8 cellular contexts compared by ENCODE assay signal in genomic region chr13:41960700-41961697, GRCh38. TPM values are rescaled to one million over a fixed set of nuclear protein-coding genes. Genes with fewer than 3 reads are reported as not detected.
DNase-seq lines count a peak whose midpoint lies in the region; ATAC-seq, FAIRE-seq and TF ChIP-seq lines count a peak whose summit lies in the region.

VWA8 (minus strand) TSS chr13:41961109; CDS start chr13:41961015, 94 bp downstream.

- peak within 1 kb of the TSS; percentile 90 for H3K9ac ChIP-seq in HUES6 (ENCODE audit: low read length)
- peak within 1 kb of the TSS; percentile 80 for H3K9ac ChIP-seq in fibroblast of lung (ENCODE audit: insufficient read depth, low read length)

- peak within 1 kb of the TSS; percentile 99 for H2AFZ ChIP-seq in fibroblast of lung (ENCODE audit: low read length)

- no peaks in the 10 kb centered on the region for H4K20me1 ChIP-seq in fibroblast of lung (ENCODE audit: control insufficient read depth, extremely low read depth, insufficient read depth, low read length)

- peaks cover 15% of the 10 kb centered on the region for H3K4me1 ChIP-seq in HUES6 (ENCODE audit: control insufficient read depth, insufficient read depth, low read length)
- no peaks in the 10 kb centered on the region for H3K4me1 ChIP-seq in fibroblast of lung (ENCODE audit: control insufficient read depth, extremely low read depth, insufficient read depth, low read length)

- peaks cover 5 to 22% (median 12%) of the 10 kb centered on the region in 3 donors for H3K27me3 Mint-ChIP-seq in naive B cell
- no peaks in the 10 kb centered on the region for H3K27me3 Mint-ChIP-seq in stimulated activated memory B cell treated with anti-CD40 and anti-IgM and Interleukin-4, amounts not matched to agents 10 μg/mL and 1 μg/mL and 100 μg/mL, for 72 hours

- H3K36me3 ChIP-seq in HUES6 (ENCODE audit: control insufficient read depth, insufficient read depth, low read length) (no peaks in the 10 kb centered on the region), fibroblast of lung (ENCODE audit: control insufficient read depth, insufficient read depth, low read length) (no peaks in the 10 kb centered on the region)

- H3K9me3 ChIP-seq in HUES6 (ENCODE audit: control insufficient read depth, insufficient read depth, low read depth, low read length) (no peaks in the 10 kb centered on the region), fibroblast of lung (ENCODE audit: control insufficient read depth, insufficient read depth, low read depth, low read length) (no peaks in the 10 kb centered on the region)

- H3K27me3 ChIP-seq in HUES6 (ENCODE audit: control insufficient read depth, insufficient read depth, low read length) (no peaks in the 10 kb centered on the region), fibroblast of lung (ENCODE audit: control insufficient read depth, insufficient read depth, low read length) (no peaks in the 10 kb centered on the region)

- H3K36me3 Mint-ChIP-seq in naive B cell = peaks cover 0 to 7% of the 10 kb centered on the region in 2 donors
- H3K36me3 Mint-ChIP-seq in stimulated activated memory B cell treated with anti-CD40 and anti-IgM and Interleukin-4, amounts not matched to agents 10 μg/mL and 1 μg/mL and 100 μg/mL, for 72 hours = no peaks in the 10 kb centered on the region

- no peak for TF ChIP-seq CTCF in D721Med (IDR thresholded peaks at IDR 0.05; ENCODE audit: insufficient read depth, missing control alignments)
- TF ChIP-seq CTCF in fibroblast of lung (conservative IDR thresholded peaks at IDR 0.05 in 1 of 2, IDR thresholded peaks at IDR 0.05 in 1 of 2; ENCODE audit: low read depth in 1 of 2, low read length in 2 of 2) = no peak

- H3K4me2 ChIP-seq in fibroblast of lung (ENCODE audit: extremely low read depth, insufficient read depth, low read length) = peak within 1 kb of the TSS; percentile 95

- H3K4me1 Mint-ChIP-seq in naive B cell = peaks cover 11 to 25% (median 16%) of the 10 kb centered on the region in 3 donors
- peaks cover 19% of the 10 kb centered on the region for H3K4me1 Mint-ChIP-seq in stimulated activated memory B cell treated with anti-CD40 and anti-IgM and Interleukin-4, amounts not matched to agents 10 μg/mL and 1 μg/mL and 100 μg/mL, for 72 hours

- peak; percentile 88 for ATAC-seq in GM21381 (IDR thresholded peaks at IDR 0.05; ENCODE audit: unreplicated experiment)
- ATAC-seq in naive B cell (ENCODE audit: low read depth in 2 of 2) = peak; percentile 94 to 97
- ATAC-seq in stimulated activated memory B cell treated with anti-CD40 and anti-IgM and Interleukin-4, amounts not matched to agents 10 μg/mL and 1 μg/mL and 100 μg/mL, for 72 hours = peak; percentile 99

- H3K4me3 Mint-ChIP-seq in naive B cell = peak within 1 kb of the TSS; percentile 88 to 96 (median 92)
- H3K4me3 Mint-ChIP-seq in stimulated activated memory B cell treated with anti-CD40 and anti-IgM and Interleukin-4, amounts not matched to agents 10 μg/mL and 1 μg/mL and 100 μg/mL, for 72 hours = peak within 1 kb of the TSS; percentile 94

- H3K27ac Mint-ChIP-seq in naive B cell = peak within 1 kb of the TSS; percentile 19 to 83 (median 68)
- H3K27ac Mint-ChIP-seq in stimulated activated memory B cell treated with anti-CD40 and anti-IgM and Interleukin-4, amounts not matched to agents 10 μg/mL and 1 μg/mL and 100 μg/mL, for 72 hours = peak within 1 kb of the TSS; percentile 84

- H3K79me2 ChIP-seq in fibroblast of lung (ENCODE audit: control insufficient read depth, insufficient read depth, low read length) = peaks cover 21% of the 10 kb centered on the region

- peaks cover 0 to 5% (median 0%) of the 10 kb centered on the region in 7 donors for H3K9me3 Mint-ChIP-seq in naive B cell
- H3K9me3 Mint-ChIP-seq in stimulated activated memory B cell treated with anti-CD40 and anti-IgM and Interleukin-4, amounts not matched to agents 10 μg/mL and 1 μg/mL and 100 μg/mL, for 72 hours = no peaks in the 10 kb centered on the region

- DNase-seq in D721Med (ENCODE audit: insufficient read length, low spot score) = peak; percentile 57
- peak; percentile 50 for DNase-seq in RCC 7860 (ENCODE audit: low spot score)
- peak; percentile 73 for DNase-seq in activated T-helper 1 cell treated with Interleukin-2 at 50 U/mL for 16 hours (ENCODE audit: low read depth)
- peak; percentile 83 to 85 for DNase-seq in fibroblast of lung (ENCODE audit: low read depth in 2 of 2)
- peak; percentile 76 for DNase-seq in naive B cell

- H3K4me3 ChIP-seq in HUES6 (ENCODE audit: low read depth, low read length) = peak within 1 kb of the TSS; percentile 90
- peak within 1 kb of the TSS; percentile 76 to 90 (median 80) for H3K4me3 ChIP-seq in fibroblast of lung (replicated peaks in 1 of 4; ENCODE audit: control extremely low read depth in 1 of 4, insufficient read depth in 1 of 4, low read depth in 3 of 4, low read length in 4 of 4)

- H3K27ac ChIP-seq in HUES6 (ENCODE audit: low read depth, low read length) = peak within 1 kb of the TSS; percentile 66
- peak within 1 kb of the TSS; percentile 82 for H3K27ac ChIP-seq in fibroblast of lung (ENCODE audit: insufficient read depth, low read length)

- FAIRE-seq in D721Med (lab: Jason Lieb, UNC) = no peak
- FAIRE-seq in RCC 7860 (lab: Jason Lieb, UNC) = no peak

RNA-seq across cellular contexts. Expression of gene VWA8, which starts in this region (rescaled TPM):
- 24.1 and 29.9 TPM in 2 replicates for total RNA-seq in fibroblast of lung
- 12.6 and 13.7 TPM in 2 replicates for polyA plus RNA-seq in fibroblast of lung
- 7.4 and 8.1 TPM in 2 replicates for polyA plus RNA-seq in fibroblast of lung (2012)
- polyA minus RNA-seq in fibroblast of lung (ENCODE audit: low replicate concordance) = 5.0 and 5.9 TPM in 2 replicates
- 1 to 10 TPM in 5 of 6 donors, under 1 TPM in 1; 0.91 to 6.2 (median 3.5) TPM for polyA plus RNA-seq in naive B cell (ENCODE audit: low read depth in 6 of 6)

Comparison
In these comparisons a context has a peak if more than half of its experiments do, and no peak if none do; other contexts are left out.
1. Peak in every context shown above with its lines: DNase-seq, ATAC-seq, H3K4me3 ChIP-seq and H3K27ac ChIP-seq.